Comparison of ENCODE assay signal across 16 cellular contexts in genomic region chr2:106261871-106262321, GRCh38.
A peak's percentile ranks its signal among the peaks of the same experiment; 100 is the strongest.
DNase-seq lines count a peak whose midpoint lies in the region; ATAC-seq and TF ChIP-seq lines count a peak whose summit lies in the region.
"Had no signal": no experiment of that assay in that cellular context is flagged by ENCODE, and none has a peak within 500 bp of the region (broad histone marks: within the 10 kb centered on the region; RNA-seq: fewer than 3 reads in every experiment).

No MANE protein-coding gene starts in this region.

- 0 out of 2 replicates have a peak overlapping the region, but pooled peaks have one; percentile 10 for H2AFZ ChIP-seq in GM23338
- no peak overlapping the region for H2AFZ ChIP-seq in neural progenitor cell (replicated peaks)

- H3K4me1 Mint-ChIP-seq in GM23338 (no peaks in the 10 kb centered on the region), T-cell (no peaks in the 10 kb centered on the region), neural progenitor cell (peaks cover 14% of the 10 kb centered on the region)
- no peaks in the 10 kb centered on the region for H3K4me1 Mint-ChIP-seq in activated T-helper 2 cell treated with anti-CD3 and anti-CD28 coated beads, Interferon-gamma antibody, Interleukin-2, Interleukin-4, amounts not matched to agents 10 μg/mL and 5 μg/mL and 100 μg/mL, durations not matched to agents 14 hours and 24 hours and 36 hours (ENCODE audit: low read depth)
- H3K4me1 Mint-ChIP-seq: CD8-positive, alpha-beta memory T cell had no signal

- H3K9ac ChIP-seq in neural progenitor cell: no peak overlapping the region
- H3K9ac ChIP-seq: BLaER1 had no signal

- no peak overlapping the region for H3K27ac ChIP-seq in GM23338 (ENCODE audit: low read depth)
- H3K27ac ChIP-seq in esophagus muscularis mucosa (replicated peaks in 1 of 4): no peak overlapping the region
- H3K27ac ChIP-seq in neural progenitor cell: no peak overlapping the region
- H3K27ac ChIP-seq: BLaER1, Peyer's patch had no signal

- no peaks in the 10 kb centered on the region for H3K4me1 ChIP-seq in GM23338 (ENCODE audit: insufficient read depth)
- no peaks in the 10 kb centered on the region for H3K4me1 ChIP-seq in esophagus muscularis mucosa
- H3K4me1 ChIP-seq in neural progenitor cell: no peaks in the 10 kb centered on the region
- H3K4me1 ChIP-seq: BLaER1, Peyer's patch had no signal

- no peak for TF ChIP-seq EP300 in esophagus muscularis mucosa (IDR thresholded peaks at IDR 0.05)

- H3K36me3 Mint-ChIP-seq in GM23338 (ENCODE audit: low read depth) (no peaks in the 10 kb centered on the region), T-cell (no peaks in the 10 kb centered on the region), neural progenitor cell (no peaks in the 10 kb centered on the region)
- no peaks in the 10 kb centered on the region for H3K36me3 Mint-ChIP-seq in activated T-helper 2 cell treated with anti-CD3 and anti-CD28 coated beads, Interferon-gamma antibody, Interleukin-2, Interleukin-4, amounts not matched to agents 10 μg/mL and 5 μg/mL and 100 μg/mL, durations not matched to agents 14 hours and 24 hours and 36 hours (ENCODE audit: low read depth)
- H3K36me3 Mint-ChIP-seq: CD8-positive, alpha-beta memory T cell had no signal

- no peaks in the 10 kb centered on the region for H3K27me3 Mint-ChIP-seq in GM23338 (ENCODE audit: insufficient read depth, low read depth, poor library complexity)
- peaks cover 0 to 2% of the 10 kb centered on the region in 2 donors for H3K27me3 Mint-ChIP-seq in T-cell
- H3K27me3 Mint-ChIP-seq in neural progenitor cell (ENCODE audit: insufficient read depth, low read depth): peaks cover 3% of the 10 kb centered on the region
- peaks cover 3% of the 10 kb centered on the region for H3K27me3 Mint-ChIP-seq in activated T-helper 2 cell treated with anti-CD3 and anti-CD28 coated beads, Interferon-gamma antibody, Interleukin-2, Interleukin-4, amounts not matched to agents 10 μg/mL and 5 μg/mL and 100 μg/mL, durations not matched to agents 14 hours and 24 hours and 36 hours (ENCODE audit: low read depth)

- H3K9me3 Mint-ChIP-seq in GM23338: no peaks in the 10 kb centered on the region
- no peaks in the 10 kb centered on the region for H3K9me3 Mint-ChIP-seq in T-cell
- H3K9me3 Mint-ChIP-seq in neural progenitor cell: peaks cover 4% of the 10 kb centered on the region
- no peaks in the 10 kb centered on the region for H3K9me3 Mint-ChIP-seq in activated T-helper 2 cell treated with anti-CD3 and anti-CD28 coated beads, Interferon-gamma antibody, Interleukin-2, Interleukin-4, amounts not matched to agents 10 μg/mL and 5 μg/mL and 100 μg/mL, durations not matched to agents 14 hours and 24 hours and 36 hours
- H3K9me3 Mint-ChIP-seq: CD8-positive, alpha-beta memory T cell had no signal

- WGBS in esophagus muscularis mucosa: 60% methylated on average over 6 of the region's 6 CpGs

- no peak for TF ChIP-seq CTCF in GM23338 (conservative IDR thresholded peaks at IDR 0.05; ENCODE audit: low read depth in 2 of 2)
- no peak for TF ChIP-seq CTCF in esophagus muscularis mucosa (IDR thresholded peaks at IDR 0.05)
- no peak for TF ChIP-seq CTCF in neural progenitor cell (IDR thresholded peaks at IDR 0.05)

- no peak overlapping the region for H3K27ac Mint-ChIP-seq in GM23338
- H3K27ac Mint-ChIP-seq in T-cell: no peak overlapping the region
- H3K27ac Mint-ChIP-seq in neural progenitor cell: peak overlapping the region; percentile 77
- no peak overlapping the region for H3K27ac Mint-ChIP-seq in activated T-helper 2 cell treated with anti-CD3 and anti-CD28 coated beads, Interferon-gamma antibody, Interleukin-2, Interleukin-4, amounts not matched to agents 10 μg/mL and 5 μg/mL and 100 μg/mL, durations not matched to agents 14 hours and 24 hours and 36 hours

- H3K4me2 ChIP-seq in GM23338: no peak overlapping the region
- H3K4me2 ChIP-seq in neural progenitor cell: no peak overlapping the region
- H3K4me2 ChIP-seq: BLaER1 had no signal

- POLR2A ChIA-PET in T-cell (lab: Charles Lee): no interaction called here

- no peak for TF ChIP-seq POLR2A in esophagus muscularis mucosa (IDR thresholded peaks at IDR 0.05; ENCODE audit: low read depth)

- H3K9me2 ChIP-seq in GM23338 (ENCODE audit: insufficient read depth): no peaks in the 10 kb centered on the region

- ATAC-seq in GM23338 (no peak), T-cell (replicated peaks in 1 of 4) (no peak)

- no peak overlapping the region for H3K4me3 Mint-ChIP-seq in GM23338
- H3K4me3 Mint-ChIP-seq in T-cell: peak overlapping the region in 2 of 3 donors; percentile 10 to 49
- H3K4me3 Mint-ChIP-seq in neural progenitor cell: no peak overlapping the region
- H3K4me3 Mint-ChIP-seq in activated T-helper 2 cell treated with anti-CD3 and anti-CD28 coated beads, Interferon-gamma antibody, Interleukin-2, Interleukin-4, amounts not matched to agents 10 μg/mL and 5 μg/mL and 100 μg/mL, durations not matched to agents 14 hours and 24 hours and 36 hours (ENCODE audit: low read depth): no peak overlapping the region

- H4K20me1 ChIP-seq in GM23338 (replicated peaks; ENCODE audit: insufficient read depth) (no peaks in the 10 kb centered on the region), neural progenitor cell (ENCODE audit: low read depth) (no peaks in the 10 kb centered on the region)
- H4K20me1 ChIP-seq: BLaER1 had no signal

- no peaks in the 10 kb centered on the region for H3K27me3 ChIP-seq in GM23338 (ENCODE audit: insufficient read depth)
- no peaks in the 10 kb centered on the region for H3K27me3 ChIP-seq in esophagus muscularis mucosa
- H3K27me3 ChIP-seq in neural progenitor cell: no peaks in the 10 kb centered on the region
- H3K27me3 ChIP-seq: BLaER1, Peyer's patch had no signal

- H3F3A ChIP-seq in GM23338 (replicated peaks; ENCODE audit: low read depth) (no peaks in the 10 kb centered on the region), neural progenitor cell (ENCODE audit: low read depth) (no peaks in the 10 kb centered on the region)

- intact Hi-C loops in esophagus muscularis mucosa (cut with DNase I): no loop called here
- intact Hi-C loops in activated T-helper 2 cell treated with anti-CD3 and anti-CD28 coated beads, Interferon-gamma antibody, Interleukin-2, Interleukin-4, amounts not matched to agents 10 μg/mL and 5 μg/mL and 100 μg/mL, durations not matched to agents 14 hours and 24 hours and 36 hours (cut with micrococcal nuclease): no loop called here

- no peak for DNase-seq in GM23338 (ENCODE audit: low spot score)
- no peak for DNase-seq in T-cell
- DNase-seq in esophagus muscularis mucosa (ENCODE audit: extremely low spot score): peak; percentile 80
- DNase-seq in neural progenitor cell (ENCODE audit: low spot score): no peak
- DNase-seq in activated T-helper 2 cell treated with anti-CD3 and anti-CD28 coated beads, Interferon-gamma antibody, Interleukin-2, Interleukin-4, amounts not matched to agents 10 μg/mL and 5 μg/mL and 100 μg/mL, durations not matched to agents 14 hours and 24 hours and 36 hours (ENCODE audit: low spot score): no peak
- DNase-seq in globus pallidus (ENCODE audit: low spot score): no peak
- no peak for DNase-seq in H4 (ENCODE audit: low spot score)
- no peak for DNase-seq in NCI-H2081 treated with DMSO at 0.1 percent for 48 hours (lab: John Stamatoyannopoulos, UW)
- DNase-seq: CD8-positive, alpha-beta memory T cell; GF-D8; MM.1S; NCI-H187 treated with DMSO at 0.1 percent for 48 hours; NCI-H2171; Peyer's patch; SHP77 treated with DMSO at 0.1 percent for 48 hours had no signal

- H3K79me2 ChIP-seq in GM23338 (replicated peaks; ENCODE audit: insufficient read depth): no peaks in the 10 kb centered on the region
- H3K79me2 ChIP-seq in neural progenitor cell (ENCODE audit: low read depth): no peaks in the 10 kb centered on the region

- CTCF ChIA-PET in T-cell (lab: Charles Lee): interaction anchor here in 1 of 2 donors (0.9 kb wide), 1 partner anchor 157 kb away, joined by 3 read pairs; no protein-coding TSS in a partner anchor

- no peaks in the 10 kb centered on the region for H3K9me3 ChIP-seq in esophagus muscularis mucosa
- H3K9me3 ChIP-seq in neural progenitor cell (ENCODE audit: low read depth): no peaks in the 10 kb centered on the region
- H3K9me3 ChIP-seq: BLaER1, Peyer's patch had no signal

- H3K4me3 ChIP-seq in GM23338 (no peak overlapping the region), esophagus muscularis mucosa (no peak overlapping the region), neural progenitor cell (no peak overlapping the region)
- H3K4me3 ChIP-seq: BLaER1, Peyer's patch had no signal

- H3K36me3 ChIP-seq in GM23338 (ENCODE audit: insufficient read depth) (no peaks in the 10 kb centered on the region), esophagus muscularis mucosa (no peaks in the 10 kb centered on the region), neural progenitor cell (no peaks in the 10 kb centered on the region)
- H3K36me3 ChIP-seq: BLaER1, Peyer's patch had no signal

Comparison
In these comparisons a context has a peak if more than half of its experiments do, and no peak if none do; other contexts are left out.
1. H3K4me3 Mint-ChIP-seq: peak in T-cell (2 of 3); none in GM23338 (single experiment), neural progenitor cell (single experiment) and activated T-helper 2 cell treated with anti-CD3 and anti-CD28 coated beads, Interferon-gamma antibody, Interleukin-2, Interleukin-4, amounts not matched to agents 10 μg/mL and 5 μg/mL and 100 μg/mL, durations not matched to agents 14 hours and 24 hours and 36 hours (single experiment).